8 cellular contexts compared by ENCODE assay signal in genomic region chr17:32444301-32445074, GRCh38.
DNase-seq lines count a peak whose midpoint lies in the region; FAIRE-seq and TF ChIP-seq lines count a peak whose summit lies in the region.

Gene PSMD11, plus strand, starts transcription at chr17:32444510. Its CDS starts 14 bp downstream, at chr17:32444524.

- H3K4me1 ChIP-seq in ES-I3 (ENCODE audit: insufficient read depth, low read length) (peaks cover 5% of the 10 kb centered on the region; the same call in 1 of the 2 replicates), Loucy (ENCODE audit: insufficient read depth, low read length, poor library complexity, severe bottlenecking) (peaks cover 34% of the 10 kb centered on the region)

- H3K27me3 Mint-ChIP-seq in nephron (ENCODE audit: low read depth): peaks cover 8% of the 10 kb centered on the region
- peaks cover 8% of the 10 kb centered on the region for H3K27me3 Mint-ChIP-seq in stimulated activated naive CD8-positive, alpha-beta T cell treated with anti-CD3 and anti-CD28 coated beads, Interleukin-15, Interleukin-2, amounts not matched to agents 100 ng/mL and 50 ng/mL, for 24 hours

- peak within 1 kb of the TSS; percentile 97 for H2AFZ ChIP-seq in Loucy (ENCODE audit: low read length)

- H3K4me2 ChIP-seq in Loucy (ENCODE audit: low read depth, low read length, poor library complexity, severe bottlenecking): peak within 1 kb of the TSS; percentile 80

- peak within 1 kb of the TSS; percentile 95 to 97 (median 96) for H3K4me3 Mint-ChIP-seq in nephron
- peak within 1 kb of the TSS; percentile 86 for H3K4me3 Mint-ChIP-seq in stimulated activated naive CD8-positive, alpha-beta T cell treated with anti-CD3 and anti-CD28 coated beads, Interleukin-15, Interleukin-2, amounts not matched to agents 100 ng/mL and 50 ng/mL, for 24 hours

- peaks cover 35% of the 10 kb centered on the region for H4K20me1 ChIP-seq in Loucy (ENCODE audit: insufficient read depth, low read length, poor library complexity, severe bottlenecking)

- peak; percentile 87 for DNase-seq in H54 (ENCODE audit: insufficient read length, low spot score)
- peak; percentile 92 to 96 for DNase-seq in SHP77 (lab: John Stamatoyannopoulos, UW)
- peak; percentile 97 for DNase-seq in activated effector memory CD4-positive, alpha-beta T cell treated with Interleukin-2 at 50 U/mL for 16 hours
- DNase-seq in fibroblast of pulmonary artery (ENCODE audit: low read depth): peak; percentile 97

- H3K9ac ChIP-seq in ES-I3 (ENCODE audit: low read depth, low read length): peak within 1 kb of the TSS; percentile 100
- peak within 1 kb of the TSS; percentile 96 for H3K9ac ChIP-seq in Loucy (ENCODE audit: low read depth, low read length, poor library complexity, severe bottlenecking)

- peaks cover 12% of the 10 kb centered on the region; the same call in 1 of the 2 replicates for H3K36me3 ChIP-seq in ES-I3 (ENCODE audit: insufficient read depth, low read length)
- H3K36me3 ChIP-seq in Loucy (ENCODE audit: insufficient read depth, low read length): peaks cover 11% of the 10 kb centered on the region

- H3K4me3 ChIP-seq in Loucy (ENCODE audit: low read length, poor library complexity, severe bottlenecking) (peak within 1 kb of the TSS; percentile 95), fibroblast of pulmonary artery (replicated peaks; ENCODE audit: low read depth, low read length) (peak within 1 kb of the TSS; percentile 90)

- TF ChIP-seq POLR2A in H54 (IDR thresholded peaks at IDR 0.05; ENCODE audit: low read depth, low read length): peak; percentile 58; the same call in 1 of the 2 replicates

- peaks cover 52% of the 10 kb centered on the region for H3K79me2 ChIP-seq in Loucy (ENCODE audit: insufficient read depth, low read length)

- FAIRE-seq in H54 (lab: Jason Lieb, UNC): no peak

- H3K4me1 Mint-ChIP-seq in nephron: peaks cover 21% of the 10 kb centered on the region
- H3K4me1 Mint-ChIP-seq in stimulated activated naive CD8-positive, alpha-beta T cell treated with anti-CD3 and anti-CD28 coated beads, Interleukin-15, Interleukin-2, amounts not matched to agents 100 ng/mL and 50 ng/mL, for 24 hours (ENCODE audit: low read depth): peaks cover 46% of the 10 kb centered on the region

- H3K9me3 Mint-ChIP-seq in nephron: no peaks in the 10 kb centered on the region
- no peaks in the 10 kb centered on the region for H3K9me3 Mint-ChIP-seq in stimulated activated naive CD8-positive, alpha-beta T cell treated with anti-CD3 and anti-CD28 coated beads, Interleukin-15, Interleukin-2, amounts not matched to agents 100 ng/mL and 50 ng/mL, for 24 hours

- H3K27me3 ChIP-seq in Loucy (ENCODE audit: insufficient read depth, low read length, poor library complexity, severe bottlenecking): peaks cover 4% of the 10 kb centered on the region

- H3F3A ChIP-seq in Loucy (ENCODE audit: low read depth): no peaks in the 10 kb centered on the region

- H3K27ac Mint-ChIP-seq in nephron: peak within 1 kb of the TSS; percentile 53 to 91 (median 86)
- peak within 1 kb of the TSS; percentile 86 for H3K27ac Mint-ChIP-seq in stimulated activated naive CD8-positive, alpha-beta T cell treated with anti-CD3 and anti-CD28 coated beads, Interleukin-15, Interleukin-2, amounts not matched to agents 100 ng/mL and 50 ng/mL, for 24 hours

- TF ChIP-seq CTCF in Loucy (conservative IDR thresholded peaks at IDR 0.05; ENCODE audit: low read length) (no peak; the same call in 1 of the 2 replicates), fibroblast of pulmonary artery (IDR thresholded peaks at IDR 0.05; ENCODE audit: low read length, missing control alignments) (peak; percentile 74), nephron (IDR thresholded peaks at IDR 0.05; ENCODE audit: unreplicated experiment in 3 of 3) (peak in 2 of 3 experiments; percentile 96 to 99)

- no peaks in the 10 kb centered on the region for H3K9me2 ChIP-seq in Loucy (replicated peaks; ENCODE audit: low read depth, low read length)

- H3K36me3 Mint-ChIP-seq in nephron (ENCODE audit: low read depth): peaks cover 20% of the 10 kb centered on the region
- H3K36me3 Mint-ChIP-seq in stimulated activated naive CD8-positive, alpha-beta T cell treated with anti-CD3 and anti-CD28 coated beads, Interleukin-15, Interleukin-2, amounts not matched to agents 100 ng/mL and 50 ng/mL, for 24 hours (ENCODE audit: low read depth): peaks cover 38% of the 10 kb centered on the region

- H3K9me3 ChIP-seq in ES-I3 (ENCODE audit: control insufficient read depth, insufficient read depth, low read length) (no peaks in the 10 kb centered on the region), Loucy (ENCODE audit: insufficient read depth, low read depth, low read length) (no peaks in the 10 kb centered on the region)

Comparison
In these comparisons a context has a peak if more than half of its experiments do, and no peak if none do; other contexts are left out.
1. Peak in every context shown above with its lines: DNase-seq and H3K4me3 ChIP-seq.